8 cellular contexts compared by ENCODE assay signal in the genomic region with DNA sequence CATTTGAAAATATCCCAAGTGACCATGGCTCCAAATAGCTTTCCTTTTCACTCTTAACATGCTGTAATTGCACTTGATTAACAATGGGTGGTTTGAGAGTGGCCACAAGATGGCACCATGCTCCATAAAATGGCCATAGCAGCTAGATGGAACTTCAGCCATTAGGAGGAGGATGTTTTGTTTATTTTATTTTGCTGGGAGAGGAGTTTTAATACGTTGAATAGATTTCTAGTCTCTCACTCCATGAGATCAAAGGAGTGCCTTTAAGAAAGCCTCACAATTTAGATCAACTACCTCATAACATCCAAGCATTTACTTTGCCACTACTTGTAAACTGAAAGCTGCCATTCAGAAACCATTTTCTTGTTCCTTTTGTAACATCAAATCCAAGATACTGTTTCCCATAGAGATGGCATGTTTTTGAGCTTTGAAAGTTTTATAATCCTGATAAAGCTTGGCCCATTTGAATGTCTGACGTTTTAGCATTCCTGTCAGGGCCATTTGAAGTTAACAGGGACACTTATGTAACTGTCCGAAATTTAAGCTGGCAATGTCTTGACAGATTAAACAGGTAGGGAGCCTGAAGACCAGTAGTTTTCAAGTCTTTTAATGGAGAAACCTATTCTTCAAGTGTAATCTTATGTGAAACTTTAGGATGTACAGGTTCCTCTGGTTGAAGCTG. TPM values are rescaled to one million over a fixed set of nuclear protein-coding genes. Genes with fewer than 3 reads are reported as not detected.
DNase-seq lines count a peak whose midpoint lies in the region; ATAC-seq and TF ChIP-seq lines count a peak whose summit lies in the region.

No MANE protein-coding gene starts in this region.

- DNase-seq in HT1080 (ENCODE audit: low read depth) (peak; percentile 68), NOMO-1 treated with DMSO at 0.1 percent for 48 hours (lab: John Stamatoyannopoulos, UW; ENCODE audit: unreplicated experiment) (peak; percentile 73), activated T-cell treated with anti-CD3 and anti-CD28 coated beads for 1 hour (ENCODE audit: low read depth) (peak; percentile 67), esophagus muscularis mucosa (ENCODE audit: extremely low spot score) (no peak), natural killer cell (peak; percentile 60), testis (peak; percentile 91)

- no peaks in the 10 kb centered on the region for H3K36me3 Mint-ChIP-seq in natural killer cell

- H3K9me3 Mint-ChIP-seq in natural killer cell, result no peaks in the 10 kb centered on the region

- 31% methylated on average over 3 of the region's 3 CpGs for WGBS in esophagus muscularis mucosa
- WGBS in testis, 2 donors, result 37 to 44% methylated on average over 3 of the region's 3 CpGs

- no peak for TF ChIP-seq EP300 in esophagus muscularis mucosa (IDR thresholded peaks at IDR 0.05)

- intact Hi-C loops in esophagus muscularis mucosa (cut with DNase I) (loop anchor here (2.0 to 10.0 kb wide), 4 partner anchors 75 to 310 kb away; no protein-coding TSS in a partner anchor), natural killer cell (cut with micrococcal nuclease) (loop anchor here (1.0 to 2.0 kb wide), 5 partner anchors 37 to 311 kb away; no protein-coding TSS in a partner anchor), testis (cut with DNase I; ENCODE audit: low total_unique reads) (loop anchor here (10.0 kb wide), 2 partner anchors 157 to 307 kb away; a partner anchor contains a TSS)

- no peaks in the 10 kb centered on the region for H3K27me3 ChIP-seq in esophagus muscularis mucosa
- H3K27me3 ChIP-seq in testis, result no peaks in the 10 kb centered on the region

- peak overlapping the region; percentile 71 to 76 for H3K27ac Mint-ChIP-seq in natural killer cell

- H3K27ac ChIP-seq in C4-2B (no peak overlapping the region), esophagus muscularis mucosa (replicated peaks in 1 of 4) (peak overlapping the region; percentile 48 to 74 (median 68)), testis (peak overlapping the region in 1 of 2 donors; percentile 54)

- H3K4me1 Mint-ChIP-seq in natural killer cell, result peaks cover 6 to 14% of the 10 kb centered on the region in 2 donors

- H3K4me3 ChIP-seq in esophagus muscularis mucosa (peak overlapping the region in 1 of 4 donors; percentile 19), testis (no peak overlapping the region)

- H3K9me3 ChIP-seq in esophagus muscularis mucosa (no peaks in the 10 kb centered on the region), testis (no peaks in the 10 kb centered on the region)

- ATAC-seq in natural killer cell (peak; percentile 19 to 42 (median 22)), GM21619 (IDR thresholded peaks at IDR 0.05; ENCODE audit: unreplicated experiment) (no peak)

- TF ChIP-seq POLR2A in esophagus muscularis mucosa (IDR thresholded peaks at IDR 0.05; ENCODE audit: low read depth) (no peak), testis (IDR thresholded peaks at IDR 0.05) (no peak)

- H3K4me3 Mint-ChIP-seq in natural killer cell, result peak overlapping the region; percentile 28

- peak; percentile 93 for TF ChIP-seq CTCF in C4-2B (conservative IDR thresholded peaks at IDR 0.05)
- peak; percentile 82 to 95 (median 85) for TF ChIP-seq CTCF in esophagus muscularis mucosa (IDR thresholded peaks at IDR 0.05)
- TF ChIP-seq CTCF in natural killer cell (IDR thresholded peaks at IDR 0.05), result peak; percentile 92
- TF ChIP-seq CTCF in testis (IDR thresholded peaks at IDR 0.05), result peak; percentile 81 to 94 (median 91)

- H3K36me3 ChIP-seq in esophagus muscularis mucosa (peaks cover 0 to 21% (median 15%) of the 10 kb centered on the region in 4 donors), testis (ENCODE audit: low read depth, missing control alignments) (no peaks in the 10 kb centered on the region)

- no peaks in the 10 kb centered on the region for H3K27me3 Mint-ChIP-seq in natural killer cell (ENCODE audit: low read depth in 2 of 2)

- peaks cover 12 to 26% (median 24%) of the 10 kb centered on the region in 4 donors for H3K4me1 ChIP-seq in esophagus muscularis mucosa
- peaks cover 13% of the 10 kb centered on the region for H3K4me1 ChIP-seq in testis

RNA-seq across cellular contexts. Expression of a gene that starts 4.7 kb away (rescaled TPM):
- 251 and 261 TPM in 2 replicates for total RNA-seq in HT1080 (2014; rRNA removed; shearing (Covaris generic))
- 106 and 119 TPM in 2 replicates for polyA plus RNA-seq in HT1080 (2015; cell fraction: cytosol; rRNA removed)
- polyA plus RNA-seq in HT1080 (2015; cell fraction: nucleus; rRNA removed), result 111 and 133 TPM in 2 replicates
- total RNA-seq in esophagus muscularis mucosa, result 10 to 100 TPM in 1 of 4 donors, 1 to 10 TPM in 3; 5.0 to 10.2 (median 7.5) TPM
- total RNA-seq in natural killer cell, result 10 to 100 TPM; 14.2 to 17.8 (median 17.5) TPM
- total RNA-seq in testis, result 10 to 100 TPM; 22.7 to 31.5 TPM
- 27.3 TPM for polyA plus RNA-seq in testis (ENCODE audit: insufficient read depth, low read depth, low replicate concordance)

RNA-seq across cellular contexts. Expression of a gene that starts 5.0 kb away (rescaled TPM):
- total RNA-seq in HT1080 (2014; rRNA removed; shearing (Covaris generic)), result 178 and 184 TPM in 2 replicates
- polyA plus RNA-seq in HT1080 (2015; cell fraction: cytosol; rRNA removed), result 183 and 205 TPM in 2 replicates
- 50.4 and 65.2 TPM in 2 replicates for polyA plus RNA-seq in HT1080 (2015; cell fraction: nucleus; rRNA removed)
- total RNA-seq in esophagus muscularis mucosa (10 to 100 TPM; 34.5 to 48.2 (median 43.8) TPM), natural killer cell (10 to 100 TPM; 64.4 to 69.3 (median 66.1) TPM), testis (10 to 100 TPM; 46.7 to 55.6 TPM)
- polyA plus RNA-seq in testis (ENCODE audit: insufficient read depth, low read depth, low replicate concordance), result 162 TPM

RNA-seq across cellular contexts. Expression of a gene that starts 19.4 kb away (rescaled TPM):
- 103 and 108 TPM in 2 replicates for total RNA-seq in HT1080 (2014; rRNA removed; shearing (Covaris generic))
- 56.1 and 63.9 TPM in 2 replicates for polyA plus RNA-seq in HT1080 (2015; cell fraction: cytosol; rRNA removed)
- polyA plus RNA-seq in HT1080 (2015; cell fraction: nucleus; rRNA removed), result 66.5 and 71.3 TPM in 2 replicates
- total RNA-seq in esophagus muscularis mucosa, result 10 to 100 TPM; 20.2 to 26.0 (median 23.8) TPM
- total RNA-seq in natural killer cell, result 10 to 100 TPM in 2 of 3 donors, 1 to 10 TPM in 1; 9.3 to 17.2 (median 10.2) TPM
- 10 to 100 TPM; 24.5 to 39.8 TPM for total RNA-seq in testis
- 21.1 TPM for polyA plus RNA-seq in testis (ENCODE audit: insufficient read depth, low read depth, low replicate concordance)

RNA-seq across cellular contexts. Expression of a gene that starts 30.7 kb away (rescaled TPM):
- 105 and 125 TPM in 2 replicates for total RNA-seq in HT1080 (2014; rRNA removed; shearing (Covaris generic))
- polyA plus RNA-seq in HT1080 (2015; cell fraction: cytosol; rRNA removed), result 66.8 and 76.0 TPM in 2 replicates
- polyA plus RNA-seq in HT1080 (2015; cell fraction: nucleus; rRNA removed), result 118 and 122 TPM in 2 replicates
- total RNA-seq in esophagus muscularis mucosa (10 to 100 TPM; 15.9 to 32.8 (median 28.0) TPM), natural killer cell (10 to 100 TPM; 30.4 to 52.7 (median 34.4) TPM), testis (100 to 1,000 TPM in 1 of 2 donors, 10 to 100 TPM in 1; 73.5 to 123 TPM)
- 80.8 TPM for polyA plus RNA-seq in testis (ENCODE audit: insufficient read depth, low read depth, low replicate concordance)

RNA-seq across cellular contexts. Expression of a gene that starts 45.0 kb away (rescaled TPM):
- 2.8 and 2.9 TPM in 2 replicates for total RNA-seq in HT1080 (2014; rRNA removed; shearing (Covaris generic))
- polyA plus RNA-seq in HT1080 (2015; cell fraction: cytosol; rRNA removed), result 11.5 and 12.3 TPM in 2 replicates
- polyA plus RNA-seq in HT1080 (2015; cell fraction: nucleus; rRNA removed), result 22.4 and 23.6 TPM in 2 replicates
- under 1 TPM; under 0.01 to 0.71 (median 0.40) TPM for total RNA-seq in esophagus muscularis mucosa
- 10 to 100 TPM in 1 of 3 donors, 1 to 10 TPM in 2; 4.9 to 15.3 (median 7.3) TPM for total RNA-seq in natural killer cell
- total RNA-seq in testis, result 10 to 100 TPM in 1 of 2 donors, 1 to 10 TPM in 1; 9.2 to 10.7 TPM
- 15.2 TPM for polyA plus RNA-seq in testis (ENCODE audit: insufficient read depth, low read depth, low replicate concordance)
